In the genomic region with DNA sequence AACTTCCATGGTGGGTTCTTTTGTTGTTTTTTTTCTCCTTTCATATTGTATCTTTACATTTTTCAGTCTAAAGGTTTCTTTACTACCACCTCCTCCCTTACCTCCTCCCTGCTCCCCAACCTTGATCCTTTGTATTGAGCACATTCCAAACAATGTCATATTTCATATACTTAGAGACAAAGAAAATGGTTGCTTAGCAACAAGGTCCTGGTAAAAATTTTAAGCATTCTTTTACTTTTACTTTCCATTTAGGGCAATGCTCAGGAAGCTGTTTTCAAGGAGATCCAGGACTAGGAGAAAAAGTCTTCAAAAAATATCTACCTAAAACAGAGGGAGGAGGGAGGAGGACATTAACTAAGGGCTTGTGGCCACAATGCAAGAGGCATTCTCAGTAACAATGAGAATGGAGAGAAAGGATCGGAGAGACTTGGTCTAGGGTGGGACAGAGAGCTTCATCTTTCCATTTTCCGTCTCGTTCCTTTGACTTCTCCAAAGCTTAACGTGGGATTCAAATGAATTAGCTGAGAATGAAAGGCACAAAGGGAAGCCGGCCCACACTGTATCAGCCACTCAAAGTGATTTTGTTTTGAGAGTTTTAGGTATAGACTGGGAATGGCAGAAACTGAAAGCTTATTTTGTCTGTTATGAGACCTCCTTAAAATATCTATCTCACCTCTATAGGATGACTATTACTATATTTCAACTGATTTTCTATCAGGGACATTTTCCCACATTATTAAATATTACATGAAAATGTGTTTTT, we compare ENCODE assay signal across 20 cellular contexts.
A peak's percentile ranks its signal among the peaks of the same experiment; 100 is the strongest.
DNase-seq lines count a peak whose midpoint lies in the region; ATAC-seq and TF ChIP-seq lines count a peak whose summit lies in the region.
"Had no signal": no experiment of that assay in that cellular context is flagged by ENCODE, and none has a peak within 500 bp of the region (broad histone marks: within the 10 kb centered on the region; RNA-seq: fewer than 3 reads in every experiment).

No MANE protein-coding gene starts in this region.

- peaks cover 4% of the 10 kb centered on the region for H3K27me3 Mint-ChIP-seq in brain
- no peaks in the 10 kb centered on the region for H3K27me3 Mint-ChIP-seq in mesothelial cell of epicardium (ENCODE audit: low read depth)
- H3K27me3 Mint-ChIP-seq: activated CD4-positive, alpha-beta T cell treated with anti-CD3 and anti-CD28 coated beads, Interleukin-2, amount 10 ng/mL, durations not matched to agents 7 days and 5 days; IgD-negative memory B cell had no signal

- H3K4me3 Mint-ChIP-seq in brain (peak overlapping the region in 1 of 5 experiments; percentile 28), mesothelial cell of epicardium (no peak overlapping the region)
- H3K4me3 Mint-ChIP-seq: activated CD4-positive, alpha-beta T cell treated with anti-CD3 and anti-CD28 coated beads, Interleukin-2, amount 10 ng/mL, durations not matched to agents 7 days and 5 days; IgD-negative memory B cell had no signal

- H3K4me3 ChIP-seq in AG10803 (ENCODE audit: low read length): no peak overlapping the region
- H3K4me3 ChIP-seq: A549 had no signal

- no peak for TF ChIP-seq CTCF in AG10803 (conservative IDR thresholded peaks at IDR 0.05; ENCODE audit: low read length)
- no peak for TF ChIP-seq CTCF in brain (conservative IDR thresholded peaks at IDR 0.05)
- no peak for TF ChIP-seq CTCF in mesothelial cell of epicardium (IDR thresholded peaks at IDR 0.05; ENCODE audit: unreplicated experiment)

- H3K27ac Mint-ChIP-seq in brain (peak overlapping the region in 4 of 5 experiments; percentile 4 to 78 (median 42)), mesothelial cell of epicardium (peak overlapping the region; percentile 90)
- H3K27ac Mint-ChIP-seq: activated CD4-positive, alpha-beta T cell treated with anti-CD3 and anti-CD28 coated beads, Interleukin-2, amount 10 ng/mL, durations not matched to agents 7 days and 5 days; IgD-negative memory B cell had no signal

- no peaks in the 10 kb centered on the region for H3K36me3 Mint-ChIP-seq in brain
- H3K36me3 Mint-ChIP-seq in mesothelial cell of epicardium: no peaks in the 10 kb centered on the region
- H3K36me3 Mint-ChIP-seq: IgD-negative memory B cell had no signal

- H3K4me1 Mint-ChIP-seq in brain: peaks cover 14% of the 10 kb centered on the region
- peaks cover 13% of the 10 kb centered on the region for H3K4me1 Mint-ChIP-seq in mesothelial cell of epicardium
- H3K4me1 Mint-ChIP-seq: activated CD4-positive, alpha-beta T cell treated with anti-CD3 and anti-CD28 coated beads, Interleukin-2, amount 10 ng/mL, durations not matched to agents 7 days and 5 days; IgD-negative memory B cell had no signal

- DNase-seq in AG10803 (ENCODE audit: low read depth): peak; percentile 4
- DNase-seq in NCI-H226: peak; percentile 28
- DNase-seq in mesothelial cell of epicardium (ENCODE audit: low spot score in 2 of 2, unreplicated experiment in 2 of 2): no peak
- no peak for DNase-seq in NCI-H2227 (lab: John Stamatoyannopoulos, UW; ENCODE audit: unreplicated experiment)
- no peak for DNase-seq in activated T-cell treated with anti-CD3 and anti-CD28 coated beads, Interleukin-2, amount 50 U/mL, for 48 hours
- no peak for DNase-seq in NCI-H2107 (lab: John Stamatoyannopoulos, UW)
- DNase-seq: activated CD4-positive, alpha-beta T cell treated with anti-CD3 and anti-CD28 coated beads, Interleukin-2, amount 10 ng/mL, durations not matched to agents 7 days and 5 days; activated effector memory CD4-positive, alpha-beta T cell treated with anti-CD3 and anti-CD28 coated beads, Interleukin-2, amount 50 U/mL, for 16 hours; amniotic stem cell; GDM1; hypothalamus; NCI-H187 treated with DMSO at 0.1 percent for 48 hours; stimulated activated CD4-positive, alpha-beta T cell treated with anti-CD3 and anti-CD28 coated beads, Interleukin-1b, Interleukin-23, amount 100 ng/mL, for 48 hours; stimulated activated naive CD8-positive, alpha-beta T cell treated with anti-CD3 and anti-CD28 coated beads, Interleukin-15, Interleukin-2, amounts not matched to agents 100 U/mL and 50 U/mL, for 24 hours; T-helper 1 cell had no signal

- no peak for ATAC-seq in GM21619 (IDR thresholded peaks at IDR 0.05; ENCODE audit: unreplicated experiment)
- ATAC-seq: A549; Right ventricle myocardium inferior; stimulated activated naive CD8-positive, alpha-beta T cell treated with anti-CD3 and anti-CD28 coated beads, Interleukin-15, Interleukin-2, amounts not matched to agents 100 U/mL and 50 U/mL, for 24 hours had no signal

- no peaks in the 10 kb centered on the region for H3K9me3 Mint-ChIP-seq in brain
- H3K9me3 Mint-ChIP-seq in mesothelial cell of epicardium: no peaks in the 10 kb centered on the region
- H3K9me3 Mint-ChIP-seq: activated CD4-positive, alpha-beta T cell treated with anti-CD3 and anti-CD28 coated beads, Interleukin-2, amount 10 ng/mL, durations not matched to agents 7 days and 5 days had no signal

Comparison
In these comparisons a context has a peak if more than half of its experiments do, and no peak if none do; other contexts are left out.
1. DNase-seq: peak in AG10803 (single experiment) and NCI-H226 (single experiment); none in mesothelial cell of epicardium (0 of 2), NCI-H2227 (single experiment), activated T-cell treated with anti-CD3 and anti-CD28 coated beads, Interleukin-2, amount 50 U/mL, for 48 hours (0 of 2) and NCI-H2107 (single experiment).